1 cellular context compared by ENCODE assay signal in the genomic region with DNA sequence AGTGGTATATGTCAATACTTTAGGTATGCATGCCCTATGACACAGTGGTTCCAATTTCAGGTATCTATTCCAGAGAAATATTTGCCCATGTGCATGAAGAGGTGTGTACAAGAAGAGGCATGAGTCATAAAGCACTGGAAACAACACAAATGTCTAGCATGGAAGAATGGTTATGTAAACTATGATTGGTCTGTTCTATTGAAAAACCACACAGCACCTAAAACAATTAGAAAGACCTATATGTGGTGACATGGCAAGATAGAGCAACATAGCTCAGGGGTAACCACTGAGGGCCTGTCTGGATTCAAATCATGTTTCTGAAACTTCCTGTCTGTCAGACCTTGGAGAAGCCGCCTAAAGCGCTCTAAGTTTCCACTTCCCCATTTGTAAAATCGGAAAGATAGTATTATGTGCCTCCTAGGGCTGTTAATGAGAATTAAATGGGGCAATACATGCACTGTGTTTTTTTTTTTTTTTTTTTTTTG.
TF ChIP-seq lines count a peak whose summit lies in the region.

No MANE protein-coding gene starts in this region.

TF ChIP-seq in GM23338, 12 proteins besides CTCF, POLR2A, EP300 and RAD21 (continued from another document):
- TF ChIP-seq, protein P1, sequence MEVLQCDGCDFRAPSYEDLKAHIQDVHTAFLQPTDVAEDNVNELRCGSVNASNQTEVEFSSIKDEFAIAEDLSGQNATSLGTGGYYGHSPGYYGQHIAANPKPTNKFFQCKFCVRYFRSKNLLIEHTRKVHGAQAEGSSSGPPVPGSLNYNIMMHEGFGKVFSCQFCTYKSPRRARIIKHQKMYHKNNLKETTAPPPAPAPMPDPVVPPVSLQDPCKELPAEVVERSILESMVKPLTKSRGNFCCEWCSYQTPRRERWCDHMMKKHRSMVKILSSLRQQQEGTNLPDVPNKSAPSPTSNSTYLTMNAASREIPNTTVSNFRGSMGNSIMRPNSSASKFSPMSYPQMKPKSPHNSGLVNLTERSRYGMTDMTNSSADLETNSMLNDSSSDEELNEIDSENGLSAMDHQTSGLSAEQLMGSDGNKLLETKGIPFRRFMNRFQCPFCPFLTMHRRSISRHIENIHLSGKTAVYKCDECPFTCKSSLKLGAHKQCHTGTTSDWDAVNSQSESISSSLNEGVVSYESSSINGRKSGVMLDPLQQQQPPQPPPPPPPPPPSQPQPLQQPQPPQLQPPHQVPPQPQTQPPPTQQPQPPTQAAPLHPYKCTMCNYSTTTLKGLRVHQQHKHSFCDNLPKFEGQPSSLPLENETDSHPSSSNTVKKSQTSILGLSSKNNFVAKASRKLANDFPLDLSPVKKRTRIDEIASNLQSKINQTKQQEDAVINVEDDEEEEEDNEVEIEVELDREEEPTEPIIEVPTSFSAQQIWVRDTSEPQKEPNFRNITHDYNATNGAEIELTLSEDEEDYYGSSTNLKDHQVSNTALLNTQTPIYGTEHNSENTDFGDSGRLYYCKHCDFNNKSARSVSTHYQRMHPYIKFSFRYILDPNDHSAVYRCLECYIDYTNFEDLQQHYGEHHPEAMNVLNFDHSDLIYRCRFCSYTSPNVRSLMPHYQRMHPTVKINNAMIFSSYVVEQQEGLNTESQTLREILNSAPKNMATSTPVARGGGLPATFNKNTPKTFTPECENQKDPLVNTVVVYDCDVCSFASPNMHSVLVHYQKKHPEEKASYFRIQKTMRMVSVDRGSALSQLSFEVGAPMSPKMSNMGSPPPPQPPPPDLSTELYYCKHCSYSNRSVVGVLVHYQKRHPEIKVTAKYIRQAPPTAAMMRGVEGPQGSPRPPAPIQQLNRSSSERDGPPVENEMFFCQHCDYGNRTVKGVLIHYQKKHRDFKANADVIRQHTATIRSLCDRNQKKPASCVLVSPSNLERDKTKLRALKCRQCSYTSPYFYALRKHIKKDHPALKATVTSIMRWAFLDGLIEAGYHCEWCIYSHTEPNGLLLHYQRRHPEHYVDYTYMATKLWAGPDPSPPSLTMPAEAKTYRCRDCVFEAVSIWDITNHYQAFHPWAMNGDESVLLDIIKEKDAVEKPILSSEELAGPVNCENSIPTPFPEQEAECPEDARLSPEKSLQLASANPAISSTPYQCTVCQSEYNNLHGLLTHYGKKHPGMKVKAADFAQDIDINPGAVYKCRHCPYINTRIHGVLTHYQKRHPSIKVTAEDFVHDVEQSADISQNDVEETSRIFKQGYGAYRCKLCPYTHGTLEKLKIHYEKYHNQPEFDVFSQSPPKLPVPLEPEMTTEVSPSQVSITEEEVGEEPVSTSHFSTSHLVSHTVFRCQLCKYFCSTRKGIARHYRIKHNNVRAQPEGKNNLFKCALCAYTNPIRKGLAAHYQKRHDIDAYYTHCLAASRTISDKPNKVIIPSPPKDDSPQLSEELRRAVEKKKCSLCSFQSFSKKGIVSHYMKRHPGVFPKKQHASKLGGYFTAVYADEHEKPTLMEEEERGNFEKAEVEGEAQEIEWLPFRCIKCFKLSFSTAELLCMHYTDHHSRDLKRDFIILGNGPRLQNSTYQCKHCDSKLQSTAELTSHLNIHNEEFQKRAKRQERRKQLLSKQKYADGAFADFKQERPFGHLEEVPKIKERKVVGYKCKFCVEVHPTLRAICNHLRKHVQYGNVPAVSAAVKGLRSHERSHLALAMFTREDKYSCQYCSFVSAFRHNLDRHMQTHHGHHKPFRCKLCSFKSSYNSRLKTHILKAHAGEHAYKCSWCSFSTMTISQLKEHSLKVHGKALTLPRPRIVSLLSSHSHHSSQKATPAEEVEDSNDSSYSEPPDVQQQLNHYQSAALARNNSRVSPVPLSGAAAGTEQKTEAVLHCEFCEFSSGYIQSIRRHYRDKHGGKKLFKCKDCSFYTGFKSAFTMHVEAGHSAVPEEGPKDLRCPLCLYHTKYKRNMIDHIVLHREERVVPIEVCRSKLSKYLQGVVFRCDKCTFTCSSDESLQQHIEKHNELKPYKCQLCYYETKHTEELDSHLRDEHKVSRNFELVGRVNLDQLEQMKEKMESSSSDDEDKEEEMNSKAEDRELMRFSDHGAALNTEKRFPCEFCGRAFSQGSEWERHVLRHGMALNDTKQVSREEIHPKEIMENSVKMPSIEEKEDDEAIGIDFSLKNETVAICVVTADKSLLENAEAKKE (CRISPR knock-in tag; IDR thresholded peaks at IDR 0.05) = no peak
